In genomic region chr3:156816091-156816793, GRCh38 we compare ENCODE assay signal across 8 cellular contexts. TPM values are rescaled to one million over a fixed set of nuclear protein-coding genes. Genes with fewer than 3 reads are reported as not detected.
DNase-seq lines count a peak whose midpoint lies in the region; ATAC-seq, FAIRE-seq and TF ChIP-seq lines count a peak whose summit lies in the region.

No MANE protein-coding gene starts in this region.

- H2AFZ ChIP-seq in OCI-LY3 (ENCODE audit: low read depth, low read length): peak overlapping the region; percentile 97

- intact Hi-C loops in left ventricle myocardium inferior (cut with micrococcal nuclease) (no loop called here), sigmoid colon (cut with DNase I) (loop anchor here (2.0 to 5.0 kb wide), 4 partner anchors 141 to 321 kb away; partner anchors contain the start of gene TIPARP)

- H3K36me3 Mint-ChIP-seq in activated naive CD4-positive, alpha-beta T cell treated with anti-CD3 and anti-CD28 coated beads, Interleukin-2, amount 50 U/mL, for 72 hours: peaks cover 11 to 18% of the 10 kb centered on the region in 2 donors

- H3K4me3 ChIP-seq in HFF-Myc (replicated peaks; ENCODE audit: low read depth, low read length): peak overlapping the region; percentile 43
- peak overlapping the region; percentile 75 for H3K4me3 ChIP-seq in OCI-LY3 (ENCODE audit: low read length)
- H3K4me3 ChIP-seq in left ventricle myocardium inferior: peak overlapping the region; percentile 81
- H3K4me3 ChIP-seq in sigmoid colon: peak overlapping the region; percentile 55 to 65 (median 61)

- peak overlapping the region; percentile 94 to 99 for H3K27ac Mint-ChIP-seq in activated naive CD4-positive, alpha-beta T cell treated with anti-CD3 and anti-CD28 coated beads, Interleukin-2, amount 50 U/mL, for 72 hours

- no peak for TF ChIP-seq EP300 in sigmoid colon (IDR thresholded peaks at IDR 0.05)

- H3K4me2 ChIP-seq in OCI-LY3 (ENCODE audit: low read length): peak overlapping the region; percentile 75

- peaks cover 0 to 9% of the 10 kb centered on the region in 2 donors for H3K9me3 Mint-ChIP-seq in activated naive CD4-positive, alpha-beta T cell treated with anti-CD3 and anti-CD28 coated beads, Interleukin-2, amount 50 U/mL, for 72 hours

- H3K9ac ChIP-seq in OCI-LY3 (ENCODE audit: low read length): no peak overlapping the region

- H3K27me3 ChIP-seq in OCI-LY3 (ENCODE audit: low read depth, low read length): no peaks in the 10 kb centered on the region
- H3K27me3 ChIP-seq in left ventricle myocardium inferior (ENCODE audit: low read depth): no peaks in the 10 kb centered on the region
- no peaks in the 10 kb centered on the region for H3K27me3 ChIP-seq in sigmoid colon

- no peak overlapping the region for H3K27ac ChIP-seq in OCI-LY3 (ENCODE audit: low read length)
- peak overlapping the region; percentile 92 for H3K27ac ChIP-seq in left ventricle myocardium inferior (replicated peaks)
- H3K27ac ChIP-seq in sigmoid colon: peak overlapping the region; percentile 74 to 85 (median 82)

- TF ChIP-seq CTCF in HFF-Myc (IDR thresholded peaks at IDR 0.05; ENCODE audit: low read depth, low read length, missing control alignments) (no peak), OCI-LY3 (IDR thresholded peaks at IDR 0.05; ENCODE audit: low read depth, low read length) (no peak), left ventricle myocardium inferior (IDR thresholded peaks at IDR 0.05; ENCODE audit: borderline replicate concordance) (peak; percentile 17), sigmoid colon (IDR thresholded peaks at IDR 0.05) (no peak)

- ATAC-seq in activated naive CD4-positive, alpha-beta T cell treated with anti-CD3 and anti-CD28 coated beads, Interleukin-2, amount 50 U/mL, for 72 hours: peak; percentile 23 to 26

- peak; percentile 33 for DNase-seq in GM12892 (ENCODE audit: insufficient read length)
- DNase-seq in HFF-Myc (ENCODE audit: extremely low read depth, low read depth): no peak
- DNase-seq in activated naive CD4-positive, alpha-beta T cell treated with anti-CD3 and anti-CD28 coated beads, Interleukin-2, amount 50 U/mL, for 72 hours (ENCODE audit: low spot score in 2 of 2): peak; percentile 51 to 67
- DNase-seq in left ventricle myocardium inferior: peak; percentile 25
- peak; percentile 69 for DNase-seq in sigmoid colon
- DNase-seq in SIG-M5 treated with dmso at 0.1 percent for 504 hours (lab: John Stamatoyannopoulos, UW; ENCODE audit: unreplicated experiment): no peak
- no peak for DNase-seq in NCI-H2171 treated with DMSO at 0.1 percent for 48 hours (lab: John Stamatoyannopoulos, UW)

- peaks cover 11% of the 10 kb centered on the region for H3K4me1 ChIP-seq in OCI-LY3 (ENCODE audit: low read length)
- H3K4me1 ChIP-seq in left ventricle myocardium inferior: peaks cover 42% of the 10 kb centered on the region
- peaks cover 0 to 20% (median 9%) of the 10 kb centered on the region in 4 donors for H3K4me1 ChIP-seq in sigmoid colon

- TF ChIP-seq POLR2A in GM12892 (IDR thresholded peaks at IDR 0.05; ENCODE audit: low read depth, low read length) (peak; percentile 19; the same call in 1 of the 2 replicates), sigmoid colon (IDR thresholded peaks at IDR 0.05) (no peak)

- no peaks in the 10 kb centered on the region for H3K79me2 ChIP-seq in OCI-LY3 (ENCODE audit: low read length)

- WGBS in sigmoid colon, 2 donors: 10 to 14% methylated on average over 74 of the region's 74 CpGs

- H4K20me1 ChIP-seq in OCI-LY3 (ENCODE audit: insufficient read depth, low read length): no peaks in the 10 kb centered on the region

- H3K9me3 ChIP-seq in OCI-LY3 (ENCODE audit: insufficient read depth, low read length) (no peaks in the 10 kb centered on the region), left ventricle myocardium inferior (replicated peaks) (no peaks in the 10 kb centered on the region), sigmoid colon (no peaks in the 10 kb centered on the region)

- FAIRE-seq in GM12892 (lab: Jason Lieb, UNC): peak; percentile 73

- H3K36me3 ChIP-seq in OCI-LY3 (replicated peaks; ENCODE audit: low read depth, low read length) (no peaks in the 10 kb centered on the region), left ventricle myocardium inferior (no peaks in the 10 kb centered on the region), sigmoid colon (no peaks in the 10 kb centered on the region)

RNA-seq across cellular contexts. Expression of gene LEKR1, which starts 9.9 kb away (rescaled TPM):
- 5.4 TPM for polyA plus RNA-seq in GM12892 (2012; ENCODE audit: missing spikeins)
- total RNA-seq in activated naive CD4-positive, alpha-beta T cell treated with anti-CD3 and anti-CD28 coated beads, Interleukin-2, amount 50 U/mL, for 72 hours: 1 to 10 TPM; 1.0 to 1.1 TPM
- total RNA-seq in left ventricle myocardium inferior: 0.71 TPM
- 1 to 10 TPM in 1 of 4 donors, under 1 TPM in 2, not detected in 1; 0.36 to 1.7 (median 0.68) TPM for total RNA-seq in sigmoid colon
- 1 to 10 TPM in 1 of 3 donors, under 1 TPM in 2; 0.60 to 1.4 (median 0.71) TPM for polyA plus RNA-seq in sigmoid colon

Comparison
In these comparisons a context has a peak if more than half of its experiments do, and no peak if none do; other contexts are left out.
1. DNase-seq: peak in GM12892 (single experiment), activated naive CD4-positive, alpha-beta T cell treated with anti-CD3 and anti-CD28 coated beads, Interleukin-2, amount 50 U/mL, for 72 hours (2 of 2), left ventricle myocardium inferior (single experiment) and sigmoid colon (single experiment); none in HFF-Myc (single experiment), SIG-M5 treated with dmso at 0.1 percent for 504 hours (single experiment) and NCI-H2171 treated with DMSO at 0.1 percent for 48 hours (single experiment).
2. Peak in every context shown above with its lines, with median percentiles within 50 percentile points of each other: H3K4me3 ChIP-seq.